ENCODE assay signal across 1 cellular context in the genomic region with DNA sequence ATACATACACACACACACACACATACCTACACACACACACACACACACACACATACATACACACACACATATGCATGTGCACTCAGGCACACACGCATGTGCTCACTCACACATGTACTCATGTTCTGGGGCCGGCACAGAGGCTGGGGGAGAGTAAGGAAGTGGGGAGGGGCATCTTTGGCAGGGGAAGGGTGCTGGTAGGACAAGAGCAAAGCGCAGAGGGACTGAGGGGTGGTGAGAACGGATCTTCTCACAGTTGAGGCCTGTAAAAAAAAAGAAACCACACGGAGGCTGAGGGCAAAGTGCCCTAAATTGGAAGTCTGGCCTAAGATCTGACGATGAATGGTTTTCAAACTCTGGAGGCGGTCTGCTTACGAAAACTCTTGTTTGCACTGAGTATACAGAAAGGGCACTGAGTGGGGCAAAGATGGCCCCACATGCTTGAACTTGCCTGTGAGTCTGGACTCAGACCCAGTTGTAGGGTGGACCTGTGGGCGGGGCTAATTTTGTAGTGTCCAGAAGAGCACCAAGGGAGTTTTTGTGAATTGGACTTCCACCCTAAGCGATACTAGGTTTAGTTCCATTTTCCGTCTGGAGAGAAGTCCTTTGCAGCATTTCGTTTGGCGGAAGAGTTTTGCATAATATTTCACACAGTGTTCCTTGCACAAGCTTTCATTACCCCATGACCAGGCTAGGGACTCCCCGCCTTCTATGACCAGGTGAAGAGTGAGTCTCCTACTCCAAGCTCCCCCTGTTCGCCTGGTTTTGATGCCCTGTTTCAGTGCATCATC.
A peak's percentile ranks its signal among the peaks of the same experiment; 100 is the strongest.
TF ChIP-seq lines count a peak whose summit lies in the region.

No MANE protein-coding gene starts in this region.

TF ChIP-seq in GM12878, 131 proteins besides CTCF, POLR2A, EP300 and RAD21:
- TF ChIP-seq SMAD5 (IDR thresholded peaks at IDR 0.05; ENCODE audit: low read depth) (no peak), IKZF2 (IDR thresholded peaks at IDR 0.05) (peak in 1 of 2 experiments; percentile 39; a peak in 1 of 4 replicates), STAT3 (IDR thresholded peaks at IDR 0.05; ENCODE audit: low read depth, low read length) (no peak), PRDM15 (CRISPR knock-in tag; IDR thresholded peaks at IDR 0.05) (no peak), RELB (IDR thresholded peaks at IDR 0.05; ENCODE audit: low read depth) (peak; percentile 27; the same call in 1 of the 2 replicates), ETV6 (conservative IDR thresholded peaks at IDR 0.05 in 1 of 2, IDR thresholded peaks at IDR 0.05 in 1 of 2; ENCODE audit: borderline replicate concordance in 1 of 2, low read depth in 1 of 2) (no peak), MLLT1 (IDR thresholded peaks at IDR 0.05) (peak; percentile 85), POU2F2 (IDR thresholded peaks at IDR 0.05; ENCODE audit: borderline replicate concordance, low read depth, low read length) (peak; percentile 69; the same call in 1 of the 3 replicates), BHLHE40 (IDR thresholded peaks at IDR 0.05; ENCODE audit: borderline replicate concordance in 1 of 2, low read depth in 2 of 2, low read length in 1 of 2) (0 out of 4 replicates have a peak, but pooled peaks of 1 of the 2 experiments have one; percentile 7), NR2F1 (conservative IDR thresholded peaks at IDR 0.05) (no peak), LARP7 (IDR thresholded peaks at IDR 0.05) (0 out of 2 replicates have a peak, but pooled peaks have one; percentile 15), WRNIP1 (IDR thresholded peaks at IDR 0.05; ENCODE audit: borderline replicate concordance, low read depth, low read length) (no peak)
